ENCODE assay signal across 8 cellular contexts in genomic region chr17:43170140-43170765, GRCh38. TPM values are rescaled to one million over a fixed set of nuclear protein-coding genes. Genes with fewer than 3 reads are reported as not detected.
A peak's percentile ranks its signal among the peaks of the same experiment; 100 is the strongest.
DNase-seq lines count a peak whose midpoint lies in the region; ATAC-seq and TF ChIP-seq lines count a peak whose summit lies in the region.

No MANE protein-coding gene starts in this region.

- CTCF ChIA-PET in activated naive CD4-positive, alpha-beta T cell treated with anti-CD3 and anti-CD28 coated beads, Interleukin-2, amount 10 ng/mL, durations not matched to agents 7 days and 5 days (lab: Charles Lee): no interaction called here

- peak; percentile 68 for ATAC-seq in HG02571 (IDR thresholded peaks at IDR 0.05; ENCODE audit: unreplicated experiment)

- no peaks in the 10 kb centered on the region for H3K27me3 Mint-ChIP-seq in activated naive CD4-positive, alpha-beta T cell treated with anti-CD3 and anti-CD28 coated beads, Interleukin-2, amount 10 ng/mL, durations not matched to agents 7 days and 5 days

- H3K27ac ChIP-seq in temporal lobe (ENCODE audit: low read depth, low read length): peak overlapping the region; percentile 98

- H3K9me3 Mint-ChIP-seq in activated naive CD4-positive, alpha-beta T cell treated with anti-CD3 and anti-CD28 coated beads, Interleukin-2, amount 10 ng/mL, durations not matched to agents 7 days and 5 days: no peaks in the 10 kb centered on the region

- no peak overlapping the region for H3K27ac Mint-ChIP-seq in activated naive CD4-positive, alpha-beta T cell treated with anti-CD3 and anti-CD28 coated beads, Interleukin-2, amount 10 ng/mL, durations not matched to agents 7 days and 5 days

- DNase-seq in GF-D8 (lab: John Stamatoyannopoulos, UW) (peak; percentile 98), NB4 (ENCODE audit: low read depth) (peak; percentile 95), SK-MEL-5 (ENCODE audit: low read depth, low spot score) (peak; percentile 97), glomerular endothelial cell (ENCODE audit: extremely low read depth, low read depth, low spot score) (peak; percentile 83), occipital lobe (lab: John Stamatoyannopoulos, UW) (peak; percentile 89)
- DNase-seq in activated naive CD4-positive, alpha-beta T cell treated with anti-CD3 and anti-CD28 coated beads, Interleukin-2, amount 10 ng/mL, durations not matched to agents 7 days and 5 days: peak; percentile 94

- no peak overlapping the region for H3K4me3 Mint-ChIP-seq in activated naive CD4-positive, alpha-beta T cell treated with anti-CD3 and anti-CD28 coated beads, Interleukin-2, amount 10 ng/mL, durations not matched to agents 7 days and 5 days

- peak; percentile 24 for TF ChIP-seq POLR2A in NB4 (IDR thresholded peaks at IDR 0.05; ENCODE audit: extremely low read depth, insufficient read length)

- peaks cover 14% of the 10 kb centered on the region for H3K36me3 Mint-ChIP-seq in activated naive CD4-positive, alpha-beta T cell treated with anti-CD3 and anti-CD28 coated beads, Interleukin-2, amount 10 ng/mL, durations not matched to agents 7 days and 5 days

- in situ Hi-C loops in SK-MEL-5 (cut with HindIII; ENCODE audit: low pct_unique_long_range_greater_than_20kb, low sequenced_read_pairs): no loop called here

- peaks cover 30% of the 10 kb centered on the region for H3K4me1 Mint-ChIP-seq in activated naive CD4-positive, alpha-beta T cell treated with anti-CD3 and anti-CD28 coated beads, Interleukin-2, amount 10 ng/mL, durations not matched to agents 7 days and 5 days

- H3K4me3 ChIP-seq in NB4 (ENCODE audit: low read depth, low read length): peak overlapping the region; percentile 96

- TF ChIP-seq CTCF in NB4 (IDR thresholded peaks at IDR 0.05; ENCODE audit: low read depth, low read length): no peak

RNA-seq across cellular contexts. Expression of gene NBR1, which starts 0.8 kb away (rescaled TPM):
- total RNA-seq in SK-MEL-5 (2014; rRNA removed; shearing (Covaris generic)): 88.6 and 95.0 TPM in 2 replicates
- 53.0 and 77.7 TPM in 2 replicates for polyA plus RNA-seq in SK-MEL-5 (2015; cell fraction: cytosol; rRNA removed)
- 23.3 and 29.3 TPM in 2 replicates for polyA plus RNA-seq in SK-MEL-5 (2015; cell fraction: nucleus; rRNA removed)
- 60.3 and 64.4 TPM in 2 replicates for total RNA-seq in glomerular endothelial cell
- 64.3 TPM for total RNA-seq in occipital lobe
- total RNA-seq in temporal lobe: 53.4 TPM

RNA-seq across cellular contexts. Expression of gene TMEM106A, which starts 41.4 kb away (rescaled TPM):
- total RNA-seq in SK-MEL-5 (2014; rRNA removed; shearing (Covaris generic)): 1.2 and 1.3 TPM in 2 replicates
- 3.0 and 7.7 TPM in 2 replicates for polyA plus RNA-seq in SK-MEL-5 (2015; cell fraction: cytosol; rRNA removed)
- polyA plus RNA-seq in SK-MEL-5 (2015; cell fraction: nucleus; rRNA removed): 2.0 and 3.8 TPM in 2 replicates
- total RNA-seq in glomerular endothelial cell (4.7 and 8.4 TPM in 2 replicates), occipital lobe (0.62 TPM), temporal lobe (0.25 TPM)

RNA-seq across cellular contexts. Expression of gene BRCA1, which starts 45.1 kb away (rescaled TPM):
- total RNA-seq in SK-MEL-5 (2014; rRNA removed; shearing (Covaris generic)): 45.9 and 51.5 TPM in 2 replicates
- polyA plus RNA-seq in SK-MEL-5 (2015; cell fraction: cytosol; rRNA removed): 39.1 and 56.3 TPM in 2 replicates
- 35.0 and 39.5 TPM in 2 replicates for polyA plus RNA-seq in SK-MEL-5 (2015; cell fraction: nucleus; rRNA removed)
- total RNA-seq in glomerular endothelial cell (9.7 and 14.0 TPM in 2 replicates), occipital lobe (6.4 TPM), temporal lobe (5.7 TPM)

RNA-seq across cellular contexts. Expression of gene CCDC200, which starts 58.2 kb away (rescaled TPM):
- not detected in 2 replicates for total RNA-seq in SK-MEL-5 (2014; rRNA removed; shearing (Covaris generic))
- not detected in 2 replicates for polyA plus RNA-seq in SK-MEL-5 (2015; cell fraction: cytosol; rRNA removed)
- not detected in 2 replicates for polyA plus RNA-seq in SK-MEL-5 (2015; cell fraction: nucleus; rRNA removed)
- total RNA-seq in glomerular endothelial cell: 1.5 TPM in 1 of 2 replicates, not detected in the other
- not detected for total RNA-seq in occipital lobe
- not detected for total RNA-seq in temporal lobe

Comparison
In these comparisons a context has a peak if more than half of its experiments do, and no peak if none do; other contexts are left out.
1. Peak in every context shown above with its lines: DNase-seq, ATAC-seq, H3K4me3 ChIP-seq and H3K27ac ChIP-seq.